ENCODE assay signal across 1 cellular context in the genomic region with DNA sequence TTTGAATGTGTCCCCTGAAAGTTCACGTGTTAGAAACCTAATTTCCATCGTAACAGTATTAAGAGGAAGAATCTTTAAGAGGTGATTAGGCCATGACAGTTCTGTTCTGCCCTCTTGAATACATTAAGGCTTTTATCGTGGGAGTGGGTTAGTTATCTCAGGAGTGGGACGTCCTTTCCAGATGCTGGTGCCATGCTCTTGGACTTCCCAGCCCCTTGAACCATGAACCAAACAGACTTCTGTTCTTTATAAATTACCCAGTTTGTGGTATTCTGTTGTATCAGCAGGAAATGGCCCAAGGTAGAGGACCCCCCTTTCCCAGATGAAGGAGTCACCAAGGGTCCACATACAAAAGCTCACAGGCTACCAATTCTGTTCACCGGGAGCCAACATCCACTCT.
A peak's percentile ranks its signal among the peaks of the same experiment; 100 is the strongest.
TF ChIP-seq lines count a peak whose summit lies in the region.

No MANE protein-coding gene starts in this region.

TF ChIP-seq in K562, 482 proteins besides CTCF, POLR2A, EP300 and RAD21:
- TF ChIP-seq ZNF316 (IDR thresholded peaks at IDR 0.05) (0 out of 2 replicates have a peak, but pooled peaks have one; percentile 13), CHD7 (IDR thresholded peaks at IDR 0.05; ENCODE audit: low read depth, low read length) (no peak)
